ENCODE assay signal across 8 cellular contexts in the genomic region with DNA sequence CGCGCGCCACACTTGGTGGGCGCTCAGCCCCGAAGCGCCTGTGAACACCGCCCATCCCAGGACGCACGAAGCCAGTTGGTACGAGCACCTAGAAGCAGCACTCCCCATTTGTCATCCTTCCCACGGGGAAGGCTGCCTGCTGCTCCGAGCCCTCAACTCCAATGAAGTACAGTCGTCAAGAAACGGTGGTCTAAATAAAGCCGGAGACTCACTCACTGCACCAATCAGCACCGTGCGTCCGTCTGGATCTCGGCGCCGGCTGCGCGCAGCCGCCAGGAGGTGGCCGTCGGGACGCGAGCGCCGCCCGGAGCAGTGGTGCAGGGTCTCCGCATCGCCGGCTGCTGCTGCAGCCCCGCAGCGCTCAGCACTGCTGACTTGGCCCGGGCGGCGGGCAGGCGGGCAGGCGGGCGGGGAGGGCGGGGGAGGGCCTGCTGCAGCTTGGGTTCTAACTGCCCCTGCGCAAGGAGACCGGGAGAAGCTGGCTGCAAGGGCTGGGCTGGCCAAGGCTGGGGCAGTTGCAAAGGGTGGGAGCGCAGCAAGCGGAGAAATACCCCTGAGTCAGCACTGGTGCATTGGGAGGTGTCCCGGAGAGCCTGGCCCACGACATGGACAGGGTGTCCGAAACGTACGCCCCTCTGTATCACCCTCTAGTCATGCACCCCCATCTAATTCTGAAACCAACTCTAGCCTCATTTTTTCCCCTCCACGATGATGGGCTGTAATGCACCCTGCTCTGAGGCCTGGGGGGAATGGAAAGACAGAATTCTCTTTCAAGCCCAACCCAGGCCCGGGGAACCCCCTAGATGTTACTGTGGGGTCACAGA. TPM values are rescaled to one million over a fixed set of nuclear protein-coding genes. Genes with fewer than 3 reads are reported as not detected.
DNase-seq lines count a peak whose midpoint lies in the region; ATAC-seq and TF ChIP-seq lines count a peak whose summit lies in the region.
"Had no signal": no experiment of that assay in that cellular context is flagged by ENCODE, and none has a peak within 500 bp of the region (broad histone marks: within the 10 kb centered on the region; RNA-seq: fewer than 3 reads in every experiment).

No MANE protein-coding gene starts in this region.

- H3K9ac ChIP-seq in skeletal muscle tissue (ENCODE audit: low read depth in 1 of 3, low read length in 3 of 3) = peak overlapping the region in 1 of 3 donors; percentile 45

- H3K9me3 ChIP-seq in skeletal muscle tissue (ENCODE audit: control insufficient read depth in 3 of 3, low read length in 3 of 3) = no peaks in the 10 kb centered on the region

- peaks cover 41 to 42% (median 42%) of the 10 kb centered on the region in 3 donors for H3K4me1 ChIP-seq in skeletal muscle tissue (ENCODE audit: control insufficient read depth in 3 of 3, insufficient read depth in 3 of 3, low read length in 3 of 3)

- intact Hi-C loops in left cardiac atrium (cut with DNase I) = loop anchor here (5.0 to 10.0 kb wide), 3 partner anchors 54 to 94 kb away; no protein-coding TSS in a partner anchor

- H3K27me3 ChIP-seq in skeletal muscle tissue (ENCODE audit: control insufficient read depth in 3 of 3, insufficient read depth in 3 of 3, low read length in 3 of 3) = peaks cover 41 to 63% (median 55%) of the 10 kb centered on the region in 3 donors

- peak; percentile 75 for DNase-seq in RPMI7951 (ENCODE audit: low read depth)
- DNase-seq in left cardiac atrium = no peak
- no peak for DNase-seq in CD1c-positive myeloid dendritic cell (ENCODE audit: extremely low spot score)
- DNase-seq: NCI-H446 treated with DMSO at 0.1 percent for 48 hours had no signal

- 0 out of 2 replicates have a peak, but pooled peaks have one; percentile 20 for TF ChIP-seq CTCF in GM12875 (IDR thresholded peaks at IDR 0.05; ENCODE audit: borderline replicate concordance, insufficient read depth, low read depth, low read length)

- ATAC-seq in left cardiac atrium (peak; percentile 42 to 54), HG03135 (IDR thresholded peaks at IDR 0.05; ENCODE audit: unreplicated experiment) (no peak), GM19397 (IDR thresholded peaks at IDR 0.05; ENCODE audit: unreplicated experiment) (no peak)

- no peak overlapping the region for H3K27ac ChIP-seq in skeletal muscle tissue (ENCODE audit: low read depth, low read length)

- no peak overlapping the region for H3K4me3 ChIP-seq in GM12875 (ENCODE audit: low read depth, low read length)
- peak overlapping the region; percentile 48 to 69 (median 62) for H3K4me3 ChIP-seq in skeletal muscle tissue (ENCODE audit: low read length in 3 of 3)

- H3K36me3 ChIP-seq in skeletal muscle tissue (ENCODE audit: control insufficient read depth in 3 of 3, insufficient read depth in 3 of 3, low read length in 3 of 3) = no peaks in the 10 kb centered on the region

RNA-seq across cellular contexts. Expression of a gene that starts 35.8 kb away (rescaled TPM):
- 8.4 and 10.2 TPM in 2 replicates for total RNA-seq in RPMI7951 (2014; rRNA removed; shearing (Covaris generic))
- 10 to 100 TPM; 33.3 to 40.6 TPM for total RNA-seq in left cardiac atrium
- total RNA-seq in skeletal muscle tissue = 24.5 TPM

Comparison
In these comparisons a context has a peak if more than half of its experiments do, and no peak if none do; other contexts are left out.
1. ATAC-seq: peak in left cardiac atrium (2 of 2); none in HG03135 (single experiment) and GM19397 (single experiment).